In the genomic region with DNA sequence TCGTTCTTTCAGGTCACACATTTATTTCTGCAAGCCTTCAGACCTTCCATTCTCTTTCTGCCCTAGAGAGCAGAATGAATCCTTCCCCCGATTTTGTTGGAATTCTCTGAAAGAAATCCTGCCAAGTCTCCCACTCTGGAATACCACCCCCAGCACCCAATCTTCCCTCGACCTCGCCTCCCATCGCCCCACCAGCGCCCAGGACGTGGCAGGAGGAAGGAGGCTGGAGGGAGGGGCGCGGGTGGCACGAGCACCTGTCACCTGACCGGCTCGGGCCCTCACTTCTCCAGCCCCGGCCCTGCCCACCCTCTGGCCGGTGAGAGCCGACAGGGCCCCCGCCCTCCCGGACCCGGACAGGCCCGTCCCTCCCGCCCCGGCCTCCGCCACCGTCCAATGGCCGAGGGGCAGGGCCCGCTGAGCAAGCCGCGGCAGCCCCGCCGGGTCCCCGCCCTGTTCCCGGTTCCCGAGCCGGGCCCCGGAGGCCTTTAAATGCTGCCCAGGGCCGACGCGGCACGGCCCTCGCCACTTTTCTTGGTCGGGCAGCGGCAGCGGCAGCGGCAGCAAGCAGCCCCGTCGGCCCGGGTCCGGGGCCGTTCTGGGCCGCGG, we compare ENCODE assay signal across 8 cellular contexts. TPM values are rescaled to one million over a fixed set of nuclear protein-coding genes. Genes with fewer than 3 reads are reported as not detected.
DNase-seq lines count a peak whose midpoint lies in the region; ATAC-seq and TF ChIP-seq lines count a peak whose summit lies in the region.

Gene LGALSL, plus strand, starts transcription at position 453 of the 606 bp plus-strand sequence. CDS start 384 bp downstream, outside the sequence.

- H3K27me3 ChIP-seq in cardiac muscle cell (peaks cover 4% of the 10 kb centered on the region), ovary (no peaks in the 10 kb centered on the region)

- intact Hi-C loops in ovary (cut with DNase I): loop anchor here in 2 of 4 donors (10.0 kb wide), 1 partner anchor 49 kb away; no protein-coding TSS in a partner anchor

- WGBS in adipose tissue, 3 donors: 0 to 1% (median 1%) methylated on average over 41 to 50 of the region's 50 CpGs
- WGBS in ovary, 3 donors: 1% methylated on average over 31 to 50 of the region's 50 CpGs

- H3K27ac ChIP-seq in adipose tissue (ENCODE audit: low read depth, low read length) (peak within 1 kb of the TSS; percentile 91), cardiac muscle cell (peak within 1 kb of the TSS; percentile 83), ovary (peak within 1 kb of the TSS; percentile 97 to 99)

- H3K36me3 ChIP-seq in cardiac muscle cell: peaks cover 7% of the 10 kb centered on the region
- no peaks in the 10 kb centered on the region for H3K36me3 ChIP-seq in ovary

- TF ChIP-seq CTCF in cardiac muscle cell (IDR thresholded peaks at IDR 0.05; ENCODE audit: low read depth, low read length) (no peak), ovary (IDR thresholded peaks at IDR 0.05) (peak in 1 of 3 donors; percentile 7)

- TF ChIP-seq EP300 in ovary (IDR thresholded peaks at IDR 0.05): no peak

- H3K9me3 ChIP-seq in cardiac muscle cell (ENCODE audit: low read depth): no peaks in the 10 kb centered on the region
- H3K9me3 ChIP-seq in ovary: no peaks in the 10 kb centered on the region

- H3K4me3 ChIP-seq in cardiac muscle cell (peak within 1 kb of the TSS; percentile 69), ovary (peak within 1 kb of the TSS; percentile 91)

- in situ Hi-C loops in ACHN (cut with HindIII; ENCODE audit: low pct_ligation_motif_present, low pct_unique_long_range_greater_than_20kb, low sequenced_read_pairs): no loop called here

- H3K4me1 ChIP-seq in cardiac muscle cell (ENCODE audit: low read depth) (peaks cover 4% of the 10 kb centered on the region), ovary (ENCODE audit: insufficient read depth) (peaks cover 4% of the 10 kb centered on the region)

- peak; percentile 9 for TF ChIP-seq POLR2A in GM10847 (IDR thresholded peaks at IDR 0.05; ENCODE audit: extremely low read depth, insufficient read length)
- TF ChIP-seq POLR2A in ovary (IDR thresholded peaks at IDR 0.05): peak; percentile 66

- peak; percentile 84 for DNase-seq in ACHN
- DNase-seq in NCI-H226: peak; percentile 54
- DNase-seq in cardiac muscle cell (ENCODE audit: low read depth in 1 of 2, low spot score in 1 of 2): peak; percentile 57 to 86
- DNase-seq in ovary: peak; percentile 76 to 79 (median 78)
- no peak for DNase-seq in GF-D8 (lab: John Stamatoyannopoulos, UW)

- ATAC-seq in HG02642 (IDR thresholded peaks at IDR 0.05; ENCODE audit: poor library complexity, unreplicated experiment): peak; percentile 61

RNA-seq across cellular contexts. Expression of gene LGALSL, which starts in this region (rescaled TPM):
- polyA plus RNA-seq in adipose tissue (10 to 100 TPM in 1 of 3 donors, 1 to 10 TPM in 2; 2.3 to 10.1 (median 6.4) TPM), cardiac muscle cell (12.4 and 21.2 TPM in 2 replicates), ovary (10 to 100 TPM in 1 of 2 donors, 1 to 10 TPM in 1; 6.8 to 17.0 TPM)
- total RNA-seq in cardiac muscle cell (12.8 and 15.8 TPM in 2 replicates), ovary (10 to 100 TPM; 10.5 to 22.0 (median 15.5) TPM)
